11 cellular contexts compared by ENCODE assay signal in the genomic region with DNA sequence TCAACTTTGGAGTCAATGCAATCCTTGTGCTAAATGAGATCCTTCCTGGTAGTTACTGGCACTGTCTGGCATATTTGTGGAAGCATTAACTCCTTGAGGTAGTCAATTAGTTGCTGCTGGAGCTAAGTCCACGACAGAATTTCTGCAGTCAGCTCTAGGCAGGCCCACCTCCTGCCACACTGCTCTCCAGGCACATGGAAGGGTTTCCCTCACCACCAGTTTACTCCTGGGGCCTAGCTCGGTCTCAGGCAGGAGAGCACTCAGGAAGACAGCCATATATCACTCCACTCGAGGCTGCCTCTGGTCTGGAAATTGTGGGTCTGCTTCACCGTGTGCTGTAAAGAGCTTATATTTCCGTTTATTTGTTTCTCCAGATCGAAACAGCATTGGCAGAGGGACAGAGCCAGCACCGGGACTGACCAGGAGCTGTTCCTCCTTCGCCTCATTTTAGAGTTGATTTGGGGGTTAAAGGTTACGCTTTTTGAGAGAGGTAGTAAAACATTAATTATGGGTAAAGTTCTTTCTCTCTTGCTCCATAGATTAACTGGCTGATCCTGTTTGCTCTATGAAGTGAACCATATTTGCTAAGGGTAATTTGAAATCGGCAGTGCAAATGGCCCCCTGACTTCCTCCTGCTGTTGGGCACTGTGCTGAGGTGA. TPM values are rescaled to one million over a fixed set of nuclear protein-coding genes. Genes with fewer than 3 reads are reported as not detected.
DNase-seq lines count a peak whose midpoint lies in the region; ATAC-seq, FAIRE-seq and TF ChIP-seq lines count a peak whose summit lies in the region.
"Had no signal": no experiment of that assay in that cellular context is flagged by ENCODE, and none has a peak within 500 bp of the region (broad histone marks: within the 10 kb centered on the region; RNA-seq: fewer than 3 reads in every experiment).

No MANE protein-coding gene starts in this region.

- no TSS peak for BruUV-seq in K562 (replicated peaks; lab: Mats Ljungman, UMichigan)

- FAIRE-seq in K562 (lab: Jason Lieb, UNC), result no peak
- FAIRE-seq in small intestine (lab: Jason Lieb, UNC), result no peak

- H3K4me1 ChIP-seq in HEK293 (ENCODE audit: control insufficient read depth, insufficient read depth, low read length), result no peaks in the 10 kb centered on the region
- H3K4me1 ChIP-seq in K562 (replicated peaks in 1 of 2; ENCODE audit: control insufficient read depth in 2 of 2, insufficient read depth in 2 of 2, low read length in 2 of 2), result no peaks in the 10 kb centered on the region
- peaks cover 6 to 14% of the 10 kb centered on the region in 2 donors for H3K4me1 ChIP-seq in small intestine (ENCODE audit: control insufficient read depth in 2 of 2, insufficient read depth in 1 of 2, low read depth in 1 of 2, low read length in 1 of 2)
- H3K4me1 ChIP-seq in CD4-positive, alpha-beta memory T cell (ENCODE audit: insufficient read depth, low read length), result peaks cover 3% of the 10 kb centered on the region

- no peak overlapping the region for H3K4me2 ChIP-seq in K562 (ENCODE audit: insufficient read depth, low read length)

- H3K4me3 Mint-ChIP-seq in CD4-positive, alpha-beta memory T cell, result no peak overlapping the region

- peak overlapping the region in 1 of 7 donors; percentile 9 for H3K27ac Mint-ChIP-seq in CD4-positive, alpha-beta memory T cell

- H3K4me1 Mint-ChIP-seq in CD4-positive, alpha-beta memory T cell, result peaks cover 2 to 8% (median 4%) of the 10 kb centered on the region in 4 donors

- no peak for TF ChIP-seq POLR2A in K562 (conservative IDR thresholded peaks at IDR 0.05)

- no peak overlapping the region for H3K4me3 ChIP-seq in HEK293 (ENCODE audit: low read depth, low read length)
- H3K4me3 ChIP-seq in K562, result no peak overlapping the region
- H3K4me3 ChIP-seq in small intestine (ENCODE audit: low read depth in 1 of 2, low read length in 2 of 2), result no peak overlapping the region
- H3K4me3 ChIP-seq in CD4-positive, alpha-beta memory T cell (ENCODE audit: low read length in 2 of 2), result no peak overlapping the region

- ATAC-seq in K562, result no peak
- ATAC-seq in left lobe of liver, result peak; percentile 76
- ATAC-seq in omental fat pad (ENCODE audit: low FRiP score), result no peak
- no peak for ATAC-seq in HG03439 (IDR thresholded peaks at IDR 0.05; ENCODE audit: unreplicated experiment)

- H3K9me3 ChIP-seq in HEK293 (ENCODE audit: control insufficient read depth, insufficient read depth, low read depth, low read length) (no peaks in the 10 kb centered on the region), K562 (replicated peaks; ENCODE audit: control insufficient read depth, insufficient read depth, low read depth, low read length) (no peaks in the 10 kb centered on the region), small intestine (ENCODE audit: control insufficient read depth, low read depth) (no peaks in the 10 kb centered on the region)
- no peaks in the 10 kb centered on the region for H3K9me3 ChIP-seq in CD4-positive, alpha-beta memory T cell (ENCODE audit: control insufficient read depth in 1 of 2, low read length in 2 of 2)
- H3K9me3 ChIP-seq: BE2C had no signal

- WGBS in K562 (ENCODE audit: insufficient coverage, low coverage, missing lambda C conversion rate), result 12% methylated on average over 10 of the region's 10 CpGs
- 13 to 46% (median 30%) methylated on average over 10 of the region's 10 CpGs for WGBS in small intestine, 3 donors

- no peak for TF ChIP-seq EP300 in K562 (IDR thresholded peaks at IDR 0.05; ENCODE audit: low read length)

- H3K79me2 ChIP-seq in K562 (ENCODE audit: control insufficient read depth, insufficient read depth, low read length), result no peaks in the 10 kb centered on the region

- DNase-seq in K562 (ENCODE audit: extremely low read depth in 1 of 4, low spot score in 3 of 4) (no peak), left lobe of liver (ENCODE audit: low spot score) (peak; percentile 86), small intestine (peak; percentile 85), omental fat pad (ENCODE audit: low spot score) (no peak)
- no peak for DNase-seq in activated CD8-positive, alpha-beta memory T cell treated with anti-CD3 and anti-CD28 coated beads for 24 hours
- DNase-seq in CD4-positive, alpha-beta memory T cell, result no peak
- DNase-seq: BE2C; NCI-H187 treated with DMSO at 0.1 percent for 48 hours; stimulated activated CD4-positive, alpha-beta T cell treated with anti-CD3 and anti-CD28 coated beads, Interleukin-2, amount 100 ng/mL, for 48 hours had no signal

- no peaks in the 10 kb centered on the region for H3K9me3 Mint-ChIP-seq in CD4-positive, alpha-beta memory T cell

- TF ChIP-seq RAD21 in K562 (CRISPR knock-in tag; conservative IDR thresholded peaks at IDR 0.05 in 1 of 2, IDR thresholded peaks at IDR 0.05 in 1 of 2), result no peak

- H3K9me1 ChIP-seq in K562 (ENCODE audit: control insufficient read depth, insufficient read depth, low read length), result no peaks in the 10 kb centered on the region

- intact Hi-C loops in K562 (cut with micrococcal nuclease), result no loop called here
- intact Hi-C loops in CD4-positive, alpha-beta memory T cell (cut with micrococcal nuclease), result no loop called here

- H3K36me3 Mint-ChIP-seq in CD4-positive, alpha-beta memory T cell, result no peaks in the 10 kb centered on the region

- no peak overlapping the region for H3K27ac ChIP-seq in HEK293 (ENCODE audit: extremely low read depth, low read depth, low read length)
- H3K27ac ChIP-seq in K562 (ENCODE audit: extremely low read depth, low read depth, low read length), result no peak overlapping the region
- H3K27ac ChIP-seq in small intestine (ENCODE audit: low read depth in 1 of 2, low read length in 1 of 2), result peak overlapping the region; percentile 88 to 92
- H3K27ac ChIP-seq in CD4-positive, alpha-beta memory T cell (ENCODE audit: low read depth, low read length), result no peak overlapping the region

- H3K27me3 Mint-ChIP-seq in CD4-positive, alpha-beta memory T cell, result peaks cover 6 to 13% of the 10 kb centered on the region in 2 donors

- H4K20me1 ChIP-seq in K562 (replicated peaks; ENCODE audit: control insufficient read depth, insufficient read depth, low read length), result no peaks in the 10 kb centered on the region

- no peak for TF ChIP-seq CTCF in HEK293 (tag by site-specific recombination; IDR thresholded peaks at IDR 0.05)
- TF ChIP-seq CTCF in K562 (IDR thresholded peaks at IDR 0.05 in 2 of 3, conservative IDR thresholded peaks at IDR 0.05 in 1 of 3; ENCODE audit: insufficient read depth in 2 of 3, low read depth in 1 of 3, low read length in 3 of 3), result no peak
- no peak for TF ChIP-seq CTCF in omental fat pad (IDR thresholded peaks at IDR 0.05)

- H3K36me3 ChIP-seq in HEK293 (ENCODE audit: control insufficient read depth in 2 of 2, insufficient read depth in 1 of 2, low read length in 2 of 2) (no peaks in the 10 kb centered on the region), K562 (ENCODE audit: control insufficient read depth, insufficient read depth, low read length) (no peaks in the 10 kb centered on the region), small intestine (ENCODE audit: control insufficient read depth in 2 of 2, insufficient read depth in 2 of 2, low read length in 2 of 2) (no peaks in the 10 kb centered on the region)
- no peaks in the 10 kb centered on the region for H3K36me3 ChIP-seq in CD4-positive, alpha-beta memory T cell (ENCODE audit: insufficient read depth, low read length)
- H3K36me3 ChIP-seq: BE2C had no signal

- H3K27me3 ChIP-seq in K562 (ENCODE audit: control insufficient read depth in 2 of 2, insufficient read depth in 2 of 2, low read length in 2 of 2), result peaks cover 7 to 41% of the 10 kb centered on the region in 2 experiments; a peak in 4 of 5 replicates
- H3K27me3 ChIP-seq in small intestine (ENCODE audit: control insufficient read depth in 2 of 2, insufficient read depth in 2 of 2, low read length in 2 of 2), result no peaks in the 10 kb centered on the region
- H3K27me3 ChIP-seq in CD4-positive, alpha-beta memory T cell (ENCODE audit: insufficient read depth, low read length), result no peaks in the 10 kb centered on the region
- H3K27me3 ChIP-seq: BE2C had no signal

- 0 out of 2 replicates have a peak overlapping the region, but pooled peaks have one; percentile 4 for H2AFZ ChIP-seq in K562 (ENCODE audit: low read depth, low read length)

- POLR2A ChIA-PET in HEK293 (lab: Yijun Ruan, JAX) (no interaction called here), K562 (lab: Yijun Ruan, JAX) (no interaction called here)
- POLR2A ChIA-PET in CD4-positive, alpha-beta memory T cell (lab: Charles Lee; ENCODE audit: partially characterized antibody), result interaction anchor here (1.6 kb wide), 1 partner anchor 48 kb away, joined by 4 read pairs; no protein-coding TSS in a partner anchor

- H3K9ac ChIP-seq in K562 (ENCODE audit: insufficient read depth in 1 of 2, low read depth in 2 of 2, low read length in 2 of 2), result no peak overlapping the region

- CTCF ChIA-PET in HEK293 (lab: Yijun Ruan, JAX), result interaction anchor here (1.0 to 1.3 kb wide), 4 partner anchors 25 to 551 kb away, joined by 3 to 9 read pairs (median 4); no protein-coding TSS in a partner anchor
- CTCF ChIA-PET in K562 (lab: Yijun Ruan, JAX; ENCODE audit: low intra/inter-chr PET ratio), result no interaction called here
- CTCF ChIA-PET in CD4-positive, alpha-beta memory T cell (lab: Charles Lee; ENCODE audit: partially characterized antibody), result interaction anchor here (0.7 to 2.2 kb wide), 9 partner anchors 22 to 740 kb away, joined by 3 to 23 read pairs (median 4); a partner anchor contains a TSS

- in situ Hi-C loops in K562 (cut with MboI), result no loop called here

RNA-seq across cellular contexts. Expression of a gene that starts 20.6 kb away (rescaled TPM):
- total RNA-seq in K562 (2011; cell fraction: chromatin; rRNA removed; ENCODE audit: low replicate concordance), result 33.9 and 37.6 TPM in 2 replicates
- total RNA-seq in K562 (2011; cell fraction: nucleolus; rRNA removed), result 30.0 and 31.3 TPM in 2 replicates
- total RNA-seq in K562 (2011; cell fraction: nucleoplasm; rRNA removed), result 35.6 and 63.0 TPM in 2 replicates
- total RNA-seq in K562 (2014; rRNA removed), result 197 and 224 TPM in 2 replicates
- 239 and 267 TPM in 2 replicates for total RNA-seq in K562 (2014; rRNA removed; fragmentation: Illumina TruSeq; extraction: Trizol)
- total RNA-seq in K562 (2015; rRNA removed; fragmentation: Illumina TruSeq; extraction: Trizol), result 184 and 203 TPM in 2 replicates
- total RNA-seq in K562 (2021), result 152 and 160 TPM in 2 replicates
- polyA plus RNA-seq in K562 (2011; rRNA removed), result 126 and 174 TPM in 2 replicates
- polyA plus RNA-seq in K562 (2011; cell fraction: cytosol; rRNA removed), result 69.8 and 130 TPM in 2 replicates
- 73.0 and 80.9 TPM in 2 replicates for polyA plus RNA-seq in K562 (2011; cell fraction: nucleus; rRNA removed)
- polyA plus RNA-seq in K562 (2012), result 119 and 134 TPM in 2 replicates
- 261 and 303 TPM in 2 replicates for polyA plus RNA-seq in K562 (2014; fragmentation: Illumina TruSeq; extraction: Trizol)
- 10 to 100 TPM; 47.5 to 63.9 TPM for polyA plus RNA-seq in K562 (2014; fragmentation: Nextera tagmentation; extraction: Ambion mirVana)
- polyA plus RNA-seq in K562 (2014; rRNA removed), result 161 and 162 TPM in 2 replicates
- 101 and 123 TPM in 2 replicates for polyA minus RNA-seq in K562 (2011; rRNA and poly(A)+ RNA removed)
- polyA minus RNA-seq in K562 (2011; cell fraction: cytosol; rRNA and poly(A)+ RNA removed), result 51.2 and 61.3 TPM in 2 replicates
- 41.2 and 50.1 TPM in 2 replicates for polyA minus RNA-seq in K562 (2011; cell fraction: nucleus; rRNA and poly(A)+ RNA removed)
- total RNA-seq in left lobe of liver, result 64.5 TPM
- polyA plus RNA-seq in small intestine, result 100 to 1,000 TPM in 2 of 3 donors, 10 to 100 TPM in 1; 98.2 to 129 (median 126) TPM
- 100 to 1,000 TPM; 129 to 170 (median 147) TPM for total RNA-seq in omental fat pad
- total RNA-seq in CD4-positive, alpha-beta memory T cell, result 100 to 1,000 TPM; 225 to 236 TPM
- 100 to 1,000 TPM; 596 to 688 TPM for polyA plus RNA-seq in CD4-positive, alpha-beta memory T cell

RNA-seq across cellular contexts. Expression of a gene that starts 46.5 kb away (rescaled TPM):
- total RNA-seq in K562 (2011; cell fraction: chromatin; rRNA removed; ENCODE audit: low replicate concordance), result 9.9 and 21.4 TPM in 2 replicates
- total RNA-seq in K562 (2011; cell fraction: nucleolus; rRNA removed), result 6.2 and 8.7 TPM in 2 replicates
- 13.3 and 17.4 TPM in 2 replicates for total RNA-seq in K562 (2011; cell fraction: nucleoplasm; rRNA removed)
- total RNA-seq in K562 (2014; rRNA removed), result 34.6 and 46.1 TPM in 2 replicates
- 43.9 and 53.6 TPM in 2 replicates for total RNA-seq in K562 (2014; rRNA removed; fragmentation: Illumina TruSeq; extraction: Trizol)
- 41.2 and 44.4 TPM in 2 replicates for total RNA-seq in K562 (2015; rRNA removed; fragmentation: Illumina TruSeq; extraction: Trizol)
- total RNA-seq in K562 (2021), result 20.4 and 23.5 TPM in 2 replicates
- polyA plus RNA-seq in K562 (2011; rRNA removed), result 35.9 and 40.8 TPM in 2 replicates
- 20.1 and 34.4 TPM in 2 replicates for polyA plus RNA-seq in K562 (2011; cell fraction: cytosol; rRNA removed)
- polyA plus RNA-seq in K562 (2011; cell fraction: nucleus; rRNA removed), result 13.5 and 20.6 TPM in 2 replicates
- 31.5 and 40.7 TPM in 2 replicates for polyA plus RNA-seq in K562 (2012)
- polyA plus RNA-seq in K562 (2014; fragmentation: Illumina TruSeq; extraction: Trizol), result 58.1 and 73.6 TPM in 2 replicates
- polyA plus RNA-seq in K562 (2014; fragmentation: Nextera tagmentation; extraction: Ambion mirVana), result 10 to 100 TPM; 62.0 to 71.2 TPM
- 45.2 and 47.5 TPM in 2 replicates for polyA plus RNA-seq in K562 (2014; rRNA removed)
- 23.6 and 32.2 TPM in 2 replicates for polyA minus RNA-seq in K562 (2011; rRNA and poly(A)+ RNA removed)
- 8.9 and 11.3 TPM in 2 replicates for polyA minus RNA-seq in K562 (2011; cell fraction: cytosol; rRNA and poly(A)+ RNA removed)
- 7.8 and 16.4 TPM in 2 replicates for polyA minus RNA-seq in K562 (2011; cell fraction: nucleus; rRNA and poly(A)+ RNA removed)
- 24.0 TPM for total RNA-seq in left lobe of liver
- 100 to 1,000 TPM in 2 of 3 donors, 10 to 100 TPM in 1; 82.2 to 149 (median 138) TPM for polyA plus RNA-seq in small intestine
- 10 to 100 TPM; 48.5 to 81.7 (median 73.9) TPM for total RNA-seq in omental fat pad
- 10 to 100 TPM; 86.4 to 92.4 TPM for total RNA-seq in CD4-positive, alpha-beta memory T cell
- 10 to 100 TPM; 85.6 to 94.4 TPM for polyA plus RNA-seq in CD4-positive, alpha-beta memory T cell

Comparison
In these comparisons a context has a peak if more than half of its experiments do, and no peak if none do; other contexts are left out.
1. H3K27ac ChIP-seq: peak in small intestine (2 of 2); none in HEK293 (single experiment), K562 (single experiment) and CD4-positive, alpha-beta memory T cell (single experiment).
2. DNase-seq: peak in left lobe of liver (single experiment) and small intestine (single experiment); none in K562 (0 of 4), omental fat pad (single experiment), activated CD8-positive, alpha-beta memory T cell treated with anti-CD3 and anti-CD28 coated beads for 24 hours (single experiment) and CD4-positive, alpha-beta memory T cell (0 of 5).